In the genomic region with DNA sequence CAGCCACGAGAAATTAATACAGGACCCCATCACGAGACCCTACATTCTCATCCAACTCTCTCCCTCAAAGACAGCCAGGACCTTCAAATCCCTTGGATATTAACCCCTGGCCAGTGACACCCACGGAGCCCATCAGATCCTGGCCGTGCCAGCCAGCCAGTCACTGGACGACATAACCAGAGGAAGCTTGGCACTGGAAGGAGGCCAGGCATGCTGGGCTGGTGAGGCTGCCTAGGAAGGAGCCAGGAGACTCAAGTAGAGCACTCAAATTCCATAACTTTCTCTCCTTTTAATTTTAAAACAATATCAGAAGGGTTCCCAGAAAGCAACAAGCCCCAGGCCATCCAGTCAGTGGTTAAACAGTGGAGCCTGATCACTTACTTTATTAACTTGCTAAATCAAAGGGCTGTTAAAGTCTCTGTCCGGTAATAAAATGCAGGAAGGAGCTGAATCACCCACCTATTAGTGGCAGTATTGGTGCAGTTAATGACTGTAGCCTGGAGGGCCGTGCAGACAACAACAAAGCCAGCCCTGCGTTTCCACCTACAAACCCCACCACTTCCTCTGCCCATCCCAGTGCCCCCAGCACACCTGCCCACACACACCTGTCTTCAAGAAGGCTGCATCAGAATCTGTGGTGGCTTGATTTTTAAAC, we compare ENCODE assay signal across 14 cellular contexts.
A peak's percentile ranks its signal among the peaks of the same experiment; 100 is the strongest.
DNase-seq lines count a peak whose midpoint lies in the region; ATAC-seq and TF ChIP-seq lines count a peak whose summit lies in the region.
"Had no signal": no experiment of that assay in that cellular context is flagged by ENCODE, and none has a peak within 500 bp of the region (broad histone marks: within the 10 kb centered on the region; RNA-seq: fewer than 3 reads in every experiment).

No MANE protein-coding gene starts in this region.

- DNase-seq in GM12865 (ENCODE audit: low read depth) (peak; percentile 1), NCI-H748 (lab: John Stamatoyannopoulos, UW; ENCODE audit: unreplicated experiment) (peak; percentile 97), endothelial cell (ENCODE audit: low spot score) (no peak), progenitor cell of endocrine pancreas (ENCODE audit: low spot score, unreplicated experiment) (no peak), iPS-NIHi11 (ENCODE audit: low spot score) (no peak), anterior cingulate cortex (lab: John Stamatoyannopoulos, UW) (no peak), left lobe of liver (ENCODE audit: low spot score) (no peak), NCI-H345 (lab: John Stamatoyannopoulos, UW) (no peak)
- DNase-seq: activated CD4-positive, alpha-beta T cell treated with anti-CD3 and anti-CD28 coated beads, Interleukin-2, amount 10 ng/mL, durations not matched to agents 24 days and 14 days; effector CD8-positive, alpha-beta T cell; naive thymus-derived CD8-positive, alpha-beta T cell; NCI-H1436 treated with DMSO at 0.1 percent for 48 hours; NK-92 treated with Interleukin-12 subunit alpha and Interleukin-12 subunit beta, amount 100 ng/mL, for 24 hours had no signal

- H3K4me3 Mint-ChIP-seq in endothelial cell (ENCODE audit: unreplicated experiment) (no peak overlapping the region), progenitor cell of endocrine pancreas (ENCODE audit: low read depth) (no peak overlapping the region)
- H3K4me3 Mint-ChIP-seq: activated CD4-positive, alpha-beta T cell treated with anti-CD3 and anti-CD28 coated beads, Interleukin-2, amount 10 ng/mL, durations not matched to agents 24 days and 14 days; naive thymus-derived CD8-positive, alpha-beta T cell had no signal

- H3K4me3 ChIP-seq in GM12865 (ENCODE audit: low read depth, low read length): no peak overlapping the region

- H3K36me3 Mint-ChIP-seq in endothelial cell (ENCODE audit: low read depth, unreplicated experiment) (peaks cover 7% of the 10 kb centered on the region), progenitor cell of endocrine pancreas (ENCODE audit: insufficient read depth) (no peaks in the 10 kb centered on the region)

- H3K27ac Mint-ChIP-seq in endothelial cell (ENCODE audit: unreplicated experiment) (peak overlapping the region; percentile 3), progenitor cell of endocrine pancreas (peak overlapping the region; percentile 2)
- H3K27ac Mint-ChIP-seq: activated CD4-positive, alpha-beta T cell treated with anti-CD3 and anti-CD28 coated beads, Interleukin-2, amount 10 ng/mL, durations not matched to agents 24 days and 14 days had no signal

- H3K27me3 Mint-ChIP-seq in endothelial cell (ENCODE audit: unreplicated experiment) (no peaks in the 10 kb centered on the region), progenitor cell of endocrine pancreas (peaks cover 11% of the 10 kb centered on the region)
- H3K27me3 Mint-ChIP-seq: naive thymus-derived CD8-positive, alpha-beta T cell had no signal

- TF ChIP-seq CTCF in GM12865 (IDR thresholded peaks at IDR 0.05; ENCODE audit: insufficient read depth, low read depth, low read length, missing control alignments) (no peak), endothelial cell (IDR thresholded peaks at IDR 0.05; ENCODE audit: unreplicated experiment) (no peak), progenitor cell of endocrine pancreas (IDR thresholded peaks at IDR 0.05; ENCODE audit: unreplicated experiment) (no peak)

- H3K9me3 Mint-ChIP-seq in endothelial cell (ENCODE audit: unreplicated experiment) (no peaks in the 10 kb centered on the region), progenitor cell of endocrine pancreas (ENCODE audit: low read depth) (no peaks in the 10 kb centered on the region)
- H3K9me3 Mint-ChIP-seq: activated CD4-positive, alpha-beta T cell treated with anti-CD3 and anti-CD28 coated beads, Interleukin-2, amount 10 ng/mL, durations not matched to agents 24 days and 14 days; naive thymus-derived CD8-positive, alpha-beta T cell had no signal

- no peak for ATAC-seq in left lobe of liver
- ATAC-seq: HepG2; naive thymus-derived CD8-positive, alpha-beta T cell had no signal

- peaks cover 20% of the 10 kb centered on the region for H3K4me1 Mint-ChIP-seq in endothelial cell (ENCODE audit: unreplicated experiment)
- H3K4me1 Mint-ChIP-seq in progenitor cell of endocrine pancreas (ENCODE audit: low read depth): peaks cover 7% of the 10 kb centered on the region

Comparison
In these comparisons a context has a peak if more than half of its experiments do, and no peak if none do; other contexts are left out.
1. DNase-seq: peak in GM12865 (single experiment) and NCI-H748 (single experiment); none in endothelial cell (single experiment), progenitor cell of endocrine pancreas (single experiment), iPS-NIHi11 (single experiment), anterior cingulate cortex (0 of 58), left lobe of liver (single experiment) and NCI-H345 (single experiment).